ENCODE assay signal across 8 cellular contexts in genomic region chr9:131238402-131239021, GRCh38. TPM values are rescaled to one million over a fixed set of nuclear protein-coding genes. Genes with fewer than 3 reads are reported as not detected.
DNase-seq lines count a peak whose midpoint lies in the region; ATAC-seq and TF ChIP-seq lines count a peak whose summit lies in the region.

No MANE protein-coding gene starts in this region.

- H3K27ac ChIP-seq in Karpas-422 (ENCODE audit: low read length), result no peak overlapping the region

- no peaks in the 10 kb centered on the region for H3K27me3 Mint-ChIP-seq in activated naive CD4-positive, alpha-beta T cell treated with anti-CD3 and anti-CD28 coated beads for 36 hours (ENCODE audit: low read depth)
- H3K27me3 Mint-ChIP-seq in natural killer cell (ENCODE audit: low read depth in 2 of 2), result no peaks in the 10 kb centered on the region

- TF ChIP-seq CTCF in natural killer cell (IDR thresholded peaks at IDR 0.05), result no peak

- H3K4me3 ChIP-seq in Karpas-422 (ENCODE audit: low read length), result no peak overlapping the region

- H3K4me2 ChIP-seq in Karpas-422 (ENCODE audit: low read depth, low read length, poor library complexity, severe bottlenecking), result no peak overlapping the region

- ATAC-seq in natural killer cell, result peak; percentile 3 to 10 (median 6)

- H3K79me2 ChIP-seq in Karpas-422 (ENCODE audit: low read length), result no peaks in the 10 kb centered on the region

- H3K27me3 ChIP-seq in Karpas-422 (ENCODE audit: low read length), result no peaks in the 10 kb centered on the region

- peak overlapping the region; percentile 66 for H3K4me3 Mint-ChIP-seq in activated naive CD4-positive, alpha-beta T cell treated with anti-CD3 and anti-CD28 coated beads for 36 hours
- peak overlapping the region; percentile 89 for H3K4me3 Mint-ChIP-seq in natural killer cell

- H2AFZ ChIP-seq in Karpas-422 (ENCODE audit: low read length), result peak overlapping the region; percentile 65; the same call in 1 of the 2 replicates

- H3K9me3 ChIP-seq in Karpas-422 (ENCODE audit: low read length), result no peaks in the 10 kb centered on the region

- no peak for DNase-seq in activated naive CD4-positive, alpha-beta T cell treated with anti-CD3 and anti-CD28 coated beads for 36 hours
- DNase-seq in activated naive CD4-positive, alpha-beta T cell (lab: John Stamatoyannopoulos, UW), result no peak
- no peak for DNase-seq in Karpas-422
- DNase-seq in dermis blood vessel endothelial cell, result peak; percentile 84
- no peak for DNase-seq in natural killer cell
- no peak for DNase-seq in epidermal melanocyte (ENCODE audit: insufficient read length, low spot score)
- DNase-seq in A172 (ENCODE audit: low spot score), result no peak
- no peak for DNase-seq in midbrain (lab: John Stamatoyannopoulos, UW)

- intact Hi-C loops in activated naive CD4-positive, alpha-beta T cell treated with anti-CD3 and anti-CD28 coated beads for 36 hours (cut with micrococcal nuclease), result loop anchor here (1.0 to 5.0 kb wide), 4 partner anchors 14 to 99 kb away; no protein-coding TSS in a partner anchor
- intact Hi-C loops in natural killer cell (cut with micrococcal nuclease), result loop anchor here (1.0 to 10.0 kb wide), 4 partner anchors 14 to 1116 kb away; partner anchors contain the start of gene SETX

- H3K9me2 ChIP-seq in Karpas-422 (replicated peaks; ENCODE audit: insufficient read depth, low read length), result no peaks in the 10 kb centered on the region

- CTCF ChIA-PET in activated naive CD4-positive, alpha-beta T cell treated with anti-CD3 and anti-CD28 coated beads for 36 hours (lab: Charles Lee), result interaction anchor here (1.0 to 2.2 kb wide), 5 partner anchors 18 to 98 kb away, joined by 3 to 10 read pairs (median 3); no protein-coding TSS in a partner anchor

- H3K9me3 Mint-ChIP-seq in activated naive CD4-positive, alpha-beta T cell treated with anti-CD3 and anti-CD28 coated beads for 36 hours, result peaks cover 3% of the 10 kb centered on the region
- H3K9me3 Mint-ChIP-seq in natural killer cell, result no peaks in the 10 kb centered on the region

- peaks cover 11% of the 10 kb centered on the region for H3K4me1 ChIP-seq in Karpas-422 (ENCODE audit: low read length)

- 0 out of 2 replicates have a peak, but pooled peaks cover 3% of the 10 kb centered on the region for H3K36me3 ChIP-seq in Karpas-422 (ENCODE audit: insufficient read depth, low read length)

- no peaks in the 10 kb centered on the region for H4K20me1 ChIP-seq in Karpas-422 (ENCODE audit: insufficient read depth, low read depth, low read length)

- peaks cover 12% of the 10 kb centered on the region for H3K36me3 Mint-ChIP-seq in activated naive CD4-positive, alpha-beta T cell treated with anti-CD3 and anti-CD28 coated beads for 36 hours (ENCODE audit: low read depth)
- H3K36me3 Mint-ChIP-seq in natural killer cell, result no peaks in the 10 kb centered on the region

- H3K4me1 Mint-ChIP-seq in activated naive CD4-positive, alpha-beta T cell treated with anti-CD3 and anti-CD28 coated beads for 36 hours (ENCODE audit: low read depth), result peaks cover 31% of the 10 kb centered on the region
- peaks cover 37 to 50% of the 10 kb centered on the region in 2 donors for H3K4me1 Mint-ChIP-seq in natural killer cell

- peak overlapping the region; percentile 95 for H3K27ac Mint-ChIP-seq in activated naive CD4-positive, alpha-beta T cell treated with anti-CD3 and anti-CD28 coated beads for 36 hours
- peak overlapping the region; percentile 95 to 97 for H3K27ac Mint-ChIP-seq in natural killer cell

- peak overlapping the region; percentile 42; the same call in 1 of the 2 replicates for H3K9ac ChIP-seq in Karpas-422 (ENCODE audit: low read length)

RNA-seq across cellular contexts. Expression of gene FAM78A, which starts 37.8 kb away (rescaled TPM):
- total RNA-seq in activated naive CD4-positive, alpha-beta T cell treated with anti-CD3 and anti-CD28 coated beads for 36 hours, result 10 to 100 TPM; 24.1 to 24.7 TPM
- total RNA-seq in Karpas-422 (2014; rRNA removed; shearing (Covaris generic); ENCODE audit: low replicate concordance), result 31.6 and 43.9 TPM in 2 replicates
- total RNA-seq in dermis blood vessel endothelial cell, result 9.9 and 12.4 TPM in 2 replicates
- 10 to 100 TPM; 57.6 to 91.7 (median 88.3) TPM for total RNA-seq in natural killer cell
- 1.8 and 2.5 TPM in 2 replicates for total RNA-seq in A172 (2014; rRNA removed; shearing (Covaris generic))

RNA-seq across cellular contexts. Expression of gene PLPP7, which starts 51.0 kb away (rescaled TPM):
- under 1 TPM; 0.25 to 0.26 TPM for total RNA-seq in activated naive CD4-positive, alpha-beta T cell treated with anti-CD3 and anti-CD28 coated beads for 36 hours
- not detected in 2 replicates for total RNA-seq in Karpas-422 (2014; rRNA removed; shearing (Covaris generic); ENCODE audit: low replicate concordance)
- total RNA-seq in dermis blood vessel endothelial cell (4.7 and 6.0 TPM in 2 replicates), natural killer cell (under 1 TPM; 0.28 to 0.59 (median 0.34) TPM)
- total RNA-seq in A172 (2014; rRNA removed; shearing (Covaris generic)), result 0.14 and 1.0 TPM in 2 replicates
